In genomic region chr14:106556665-106557289, GRCh38 we compare ENCODE assay signal across 1 cellular context.
TF ChIP-seq lines count a peak whose summit lies in the region.

No MANE protein-coding gene starts in this region.

TF ChIP-seq in GM23338, 12 proteins besides CTCF, POLR2A, EP300 and RAD21 (continued from another document):
- TF ChIP-seq ZNF462 (CRISPR knock-in tag; IDR thresholded peaks at IDR 0.05) (no peak), JUNB (IDR thresholded peaks at IDR 0.05; ENCODE audit: unreplicated experiment) (no peak), ZNF114 (CRISPR knock-in tag; IDR thresholded peaks at IDR 0.05) (no peak), NANOG (IDR thresholded peaks at IDR 0.05; ENCODE audit: borderline replicate concordance) (no peak), ZNF331 (CRISPR knock-in tag; IDR thresholded peaks at IDR 0.05; ENCODE audit: low read depth) (no peak), ETS1 (IDR thresholded peaks at IDR 0.05) (no peak), STAT1 (IDR thresholded peaks at IDR 0.05; ENCODE audit: unreplicated experiment) (no peak), EZH2 (IDR thresholded peaks at IDR 0.05; ENCODE audit: low read depth, unreplicated experiment) (no peak), POLR2AphosphoS5 (IDR thresholded peaks at IDR 0.05; ENCODE audit: low read depth) (no peak), EZH2phosphoT487 (IDR thresholded peaks at IDR 0.05; ENCODE audit: unreplicated experiment) (no peak)
